In genomic region chr13:28859069-28859468, GRCh38 we compare ENCODE assay signal across 39 cellular contexts. TPM values are rescaled to one million over a fixed set of nuclear protein-coding genes. Genes with fewer than 3 reads are reported as not detected.
"Had no signal": no experiment of that assay in that cellular context is flagged by ENCODE, and none has a peak within 500 bp of the region (broad histone marks: within the 10 kb centered on the region; RNA-seq: fewer than 3 reads in every experiment).

No MANE protein-coding gene starts in this region.

- ATAC-seq: activated naive CD4-positive, alpha-beta T cell treated with anti-CD3 and anti-CD28 coated beads, Interleukin-2, amount 50 U/mL, for 72 hours; activated naive CD8-positive, alpha-beta T cell treated with anti-CD3 and anti-CD28 coated beads, Interleukin-2, amount 50 U/mL, for 24 hours; activated T-cell treated with anti-CD3 and anti-CD28 coated beads, Interleukin-2, amount 50 U/mL, for 72 hours; activated T-helper 17 cell treated with anti-CD3 and anti-CD28 coated beads, Interleukin-2, amount 50 U/mL, for 72 hours; body of pancreas had no signal

- DNase-seq: activated effector memory CD4-positive, alpha-beta T cell treated with anti-CD3 and anti-CD28 coated beads, Interleukin-2, amount 50 U/mL, for 16 hours; activated effector memory CD4-positive, alpha-beta T cell treated with Interleukin-2 at 50 U/mL for 16 hours; activated gamma-delta T cell; activated gamma-delta T cell treated with Interleukin-2 at 50 U/mL for 16 hours; activated naive CD4-positive, alpha-beta T cell; activated naive CD4-positive, alpha-beta T cell treated with anti-CD3 and anti-CD28 coated beads for 36 hours; activated naive CD4-positive, alpha-beta T cell treated with anti-CD3 and anti-CD28 coated beads, Interleukin-2, amount 10 ng/mL, durations not matched to agents 7 days and 5 days; activated naive CD4-positive, alpha-beta T cell treated with anti-CD3 and anti-CD28 coated beads, Interleukin-2, amount 50 U/mL, for 16 hours; activated naive CD4-positive, alpha-beta T cell treated with Interleukin-2 at 50 U/mL for 16 hours; activated naive CD8-positive, alpha-beta T cell treated with anti-CD3 and anti-CD28 coated beads for 36 hours; activated naive CD8-positive, alpha-beta T cell treated with anti-CD3 and anti-CD28 coated beads, Interleukin-2, amount 10 ng/mL, durations not matched to agents 7 days and 5 days; activated naive CD8-positive, alpha-beta T cell treated with anti-CD3 and anti-CD28 coated beads, Interleukin-2, amount 50 U/mL, for 24 hours; activated T-cell treated with anti-CD3 and anti-CD28 coated beads for 4 hours; activated T-cell treated with anti-CD3 and anti-CD28 coated beads, Interleukin-2, amount 50 U/mL, for 1 hour; activated T-cell treated with anti-CD3 and anti-CD28 coated beads, Interleukin-2, amount 50 U/mL, for 24 hours; activated T-cell treated with anti-CD3 and anti-CD28 coated beads, Interleukin-2, amount 50 U/mL, for 48 hours; activated T-cell treated with anti-CD3 and anti-CD28 coated beads, Interleukin-2, amount 50 U/mL, for 72 hours; adrenal gland; amniotic stem cell; amygdala; anterior cingulate cortex; aorta; body of pancreas; brain microvascular endothelial cell; caudate nucleus; central memory CD4-positive, alpha-beta T cell; cerebellar nuclear complex had no signal

- H3K4me3 ChIP-seq: adrenal gland, ascending aorta, body of pancreas, breast epithelium, cardiac muscle cell had no signal

- H3K27me3 ChIP-seq: adrenal gland, ascending aorta, body of pancreas, brain microvascular endothelial cell, breast epithelium, cardiac muscle cell had no signal

- H3K4me1 Mint-ChIP-seq: activated naive CD4-positive, alpha-beta T cell treated with anti-CD3 and anti-CD28 coated beads, Interleukin-2, amount 10 ng/mL, durations not matched to agents 7 days and 5 days; activated naive CD4-positive, alpha-beta T cell treated with anti-CD3 and anti-CD28 coated beads, Interleukin-2, amount 50 U/mL, for 24 hours; activated naive CD8-positive, alpha-beta T cell treated with anti-CD3 and anti-CD28 coated beads for 36 hours; activated naive CD8-positive, alpha-beta T cell treated with anti-CD3 and anti-CD28 coated beads, Interleukin-2, amount 10 ng/mL, durations not matched to agents 7 days and 5 days; activated naive CD8-positive, alpha-beta T cell treated with anti-CD3 and anti-CD28 coated beads, Interleukin-2, amount 50 U/mL, for 24 hours; activated T-helper 17 cell treated with anti-CD3 and anti-CD28 coated beads, Interleukin-2, amount 50 U/mL, for 72 hours; brain; central memory CD8-positive, alpha-beta T cell had no signal

- H3K36me3 Mint-ChIP-seq: activated naive CD4-positive, alpha-beta T cell treated with anti-CD3 and anti-CD28 coated beads, Interleukin-2, amount 10 ng/mL, durations not matched to agents 7 days and 5 days; activated naive CD4-positive, alpha-beta T cell treated with anti-CD3 and anti-CD28 coated beads, Interleukin-2, amount 50 U/mL, for 24 hours; activated naive CD4-positive, alpha-beta T cell treated with anti-CD3 and anti-CD28 coated beads, Interleukin-2, amount 50 U/mL, for 72 hours; activated naive CD8-positive, alpha-beta T cell; activated naive CD8-positive, alpha-beta T cell treated with anti-CD3 and anti-CD28 coated beads for 36 hours; activated naive CD8-positive, alpha-beta T cell treated with anti-CD3 and anti-CD28 coated beads, Interleukin-2, amount 10 ng/mL, durations not matched to agents 7 days and 5 days; brain had no signal

- H3K27me3 Mint-ChIP-seq: activated naive CD4-positive, alpha-beta T cell treated with anti-CD3 and anti-CD28 coated beads, Interleukin-2, amount 10 ng/mL, durations not matched to agents 7 days and 5 days; activated naive CD8-positive, alpha-beta T cell treated with anti-CD3 and anti-CD28 coated beads, Interleukin-2, amount 50 U/mL, for 24 hours; activated T-helper 17 cell treated with anti-CD3 and anti-CD28 coated beads, Interleukin-2, amount 50 U/mL, for 72 hours had no signal

- H3K9me3 Mint-ChIP-seq: activated naive CD4-positive, alpha-beta T cell treated with anti-CD3 and anti-CD28 coated beads for 36 hours; activated naive CD4-positive, alpha-beta T cell treated with anti-CD3 and anti-CD28 coated beads, Interleukin-2, amount 10 ng/mL, durations not matched to agents 7 days and 5 days; activated naive CD4-positive, alpha-beta T cell treated with anti-CD3 and anti-CD28 coated beads, Interleukin-2, amount 50 U/mL, for 24 hours; activated naive CD8-positive, alpha-beta T cell treated with anti-CD3 and anti-CD28 coated beads for 36 hours; activated naive CD8-positive, alpha-beta T cell treated with anti-CD3 and anti-CD28 coated beads, Interleukin-2, amount 10 ng/mL, durations not matched to agents 7 days and 5 days; activated T-cell treated with anti-CD3 and anti-CD28 coated beads, Interleukin-2, amount 50 U/mL, for 24 hours; activated T-helper 1 cell treated with anti-CD3 and anti-CD28 coated beads, Interleukin-12 subunit alpha, Interleukin-12 subunit beta, Interleukin-2, Interleukin-4 antibody, amounts not matched to agents 30 ng/mL and 10 ng/mL and 1 ng/mL, durations not matched to agents 14 hours and 24 hours and 36 hours; activated T-helper 17 cell treated with anti-CD3 and anti-CD28 coated beads, Interleukin-2, amount 50 U/mL, for 72 hours; activated T-helper 2 cell treated with anti-CD3 and anti-CD28 coated beads, Interferon-gamma antibody, Interleukin-2, Interleukin-4, amounts not matched to agents 10 μg/mL and 5 μg/mL and 100 μg/mL, durations not matched to agents 14 hours and 24 hours and 36 hours; brain; central memory CD8-positive, alpha-beta T cell had no signal

- H3K9me3 ChIP-seq: adrenal gland, ascending aorta, body of pancreas, breast epithelium had no signal

- H3K27ac ChIP-seq: adrenal gland, body of pancreas, brain microvascular endothelial cell, breast epithelium, cardiac muscle cell had no signal

- H3K27ac Mint-ChIP-seq: activated naive CD4-positive, alpha-beta T cell treated with anti-CD3 and anti-CD28 coated beads for 36 hours; activated naive CD4-positive, alpha-beta T cell treated with anti-CD3 and anti-CD28 coated beads, Interleukin-2, amount 10 ng/mL, durations not matched to agents 7 days and 5 days; activated naive CD4-positive, alpha-beta T cell treated with anti-CD3 and anti-CD28 coated beads, Interleukin-2, amount 50 U/mL, for 24 hours; activated naive CD4-positive, alpha-beta T cell treated with anti-CD3 and anti-CD28 coated beads, Interleukin-2, amount 50 U/mL, for 72 hours; activated naive CD8-positive, alpha-beta T cell; activated naive CD8-positive, alpha-beta T cell treated with anti-CD3 and anti-CD28 coated beads for 36 hours; activated naive CD8-positive, alpha-beta T cell treated with anti-CD3 and anti-CD28 coated beads, Interleukin-2, amount 10 ng/mL, durations not matched to agents 7 days and 5 days; activated naive CD8-positive, alpha-beta T cell treated with anti-CD3 and anti-CD28 coated beads, Interleukin-2, amount 50 U/mL, for 24 hours; activated T-cell treated with anti-CD3 and anti-CD28 coated beads, Interleukin-2, amount 50 U/mL, for 24 hours; activated T-cell treated with anti-CD3 and anti-CD28 coated beads, Interleukin-2, amount 50 U/mL, for 72 hours; activated T-helper 1 cell treated with anti-CD3 and anti-CD28 coated beads, Interleukin-12 subunit alpha, Interleukin-12 subunit beta, Interleukin-2, Interleukin-4 antibody, amounts not matched to agents 30 ng/mL and 10 ng/mL and 1 ng/mL, durations not matched to agents 14 hours and 24 hours and 36 hours; activated T-helper 17 cell treated with anti-CD3 and anti-CD28 coated beads, Interleukin-2, amount 50 U/mL, for 72 hours; activated T-helper 2 cell treated with anti-CD3 and anti-CD28 coated beads, Interferon-gamma antibody, Interleukin-2, Interleukin-4, amounts not matched to agents 10 μg/mL and 5 μg/mL and 100 μg/mL, durations not matched to agents 14 hours and 24 hours and 36 hours; brain had no signal

- H3K36me3 ChIP-seq: adrenal gland, ascending aorta, brain microvascular endothelial cell, breast epithelium, cardiac muscle cell had no signal

- H3K4me1 ChIP-seq: adrenal gland, ascending aorta, body of pancreas, breast epithelium had no signal

- H3K4me3 Mint-ChIP-seq: activated naive CD4-positive, alpha-beta T cell treated with anti-CD3 and anti-CD28 coated beads for 36 hours; activated naive CD4-positive, alpha-beta T cell treated with anti-CD3 and anti-CD28 coated beads, Interleukin-2, amount 10 ng/mL, durations not matched to agents 7 days and 5 days; activated naive CD4-positive, alpha-beta T cell treated with anti-CD3 and anti-CD28 coated beads, Interleukin-2, amount 50 U/mL, for 24 hours; activated naive CD8-positive, alpha-beta T cell; activated naive CD8-positive, alpha-beta T cell treated with anti-CD3 and anti-CD28 coated beads for 36 hours; activated naive CD8-positive, alpha-beta T cell treated with anti-CD3 and anti-CD28 coated beads, Interleukin-2, amount 10 ng/mL, durations not matched to agents 7 days and 5 days; activated naive CD8-positive, alpha-beta T cell treated with anti-CD3 and anti-CD28 coated beads, Interleukin-2, amount 50 U/mL, for 24 hours; activated T-cell treated with anti-CD3 and anti-CD28 coated beads, Interleukin-2, amount 50 U/mL, for 24 hours; activated T-cell treated with anti-CD3 and anti-CD28 coated beads, Interleukin-2, amount 50 U/mL, for 72 hours; activated T-helper 1 cell treated with anti-CD3 and anti-CD28 coated beads, Interleukin-12 subunit alpha, Interleukin-12 subunit beta, Interleukin-2, Interleukin-4 antibody, amounts not matched to agents 30 ng/mL and 10 ng/mL and 1 ng/mL, durations not matched to agents 14 hours and 24 hours and 36 hours; activated T-helper 17 cell treated with anti-CD3 and anti-CD28 coated beads, Interleukin-2, amount 50 U/mL, for 72 hours; brain; central memory CD8-positive, alpha-beta T cell had no signal

RNA-seq across cellular contexts. Expression of gene MTUS2, which starts 38.9 kb away (rescaled TPM):
- total RNA-seq: activated naive CD4-positive, alpha-beta T cell treated with anti-CD3 and anti-CD28 coated beads for 36 hours; activated naive CD4-positive, alpha-beta T cell treated with anti-CD3 and anti-CD28 coated beads, Interleukin-2, amount 50 U/mL, for 72 hours; activated naive CD8-positive, alpha-beta T cell treated with anti-CD3 and anti-CD28 coated beads for 36 hours; activated naive CD8-positive, alpha-beta T cell treated with anti-CD3 and anti-CD28 coated beads, Interleukin-2, amount 10 ng/mL, durations not matched to agents 7 days and 5 days; activated T-helper 1 cell treated with anti-CD3 and anti-CD28 coated beads, Interleukin-12 subunit alpha, Interleukin-12 subunit beta, Interleukin-2, Interleukin-4 antibody, amounts not matched to agents 30 ng/mL and 10 ng/mL and 1 ng/mL, durations not matched to agents 14 hours and 24 hours and 36 hours; activated T-helper 2 cell treated with anti-CD3 and anti-CD28 coated beads, Interferon-gamma antibody, Interleukin-2, Interleukin-4, amounts not matched to agents 10 μg/mL and 5 μg/mL and 100 μg/mL, durations not matched to agents 14 hours and 24 hours and 36 hours; bronchial epithelial cell had no signal
